In genomic region chr10:100182908-100183307, GRCh38 we compare ENCODE assay signal across 17 cellular contexts. TPM values are rescaled to one million over a fixed set of nuclear protein-coding genes. Genes with fewer than 3 reads are reported as not detected.
A peak's percentile ranks its signal among the peaks of the same experiment; 100 is the strongest.
DNase-seq lines count a peak whose midpoint lies in the region; TF ChIP-seq lines count a peak whose summit lies in the region.
"Had no signal": no experiment of that assay in that cellular context is flagged by ENCODE, and none has a peak within 500 bp of the region (broad histone marks: within the 10 kb centered on the region; RNA-seq: fewer than 3 reads in every experiment).

No MANE protein-coding gene starts in this region.

- H3K9ac ChIP-seq in OCI-LY1 (ENCODE audit: low read length) (no peak overlapping the region), smooth muscle cell (ENCODE audit: low read depth) (no peak overlapping the region)

- no peak overlapping the region for H3K4me3 ChIP-seq in DOHH2 (ENCODE audit: low read length)
- H3K4me3 ChIP-seq in OCI-LY1 (ENCODE audit: low read depth, low read length, poor library complexity, severe bottlenecking): no peak overlapping the region
- H3K4me3 ChIP-seq in smooth muscle cell: no peak overlapping the region
- H3K4me3 ChIP-seq: coronary artery, HAP-1, heart left ventricle had no signal

- peaks cover 91% of the 10 kb centered on the region for H3K36me3 ChIP-seq in DOHH2 (ENCODE audit: control insufficient read depth, low read length)
- H3K36me3 ChIP-seq in OCI-LY1 (ENCODE audit: insufficient read depth, low read length): peaks cover 27% of the 10 kb centered on the region; the same call in 1 of the 2 replicates
- H3K36me3 ChIP-seq in smooth muscle cell (ENCODE audit: low read depth): no peaks in the 10 kb centered on the region

- H3K9me3 ChIP-seq in DOHH2 (ENCODE audit: control insufficient read depth, insufficient read depth, low read length): no peaks in the 10 kb centered on the region
- H3K9me3 ChIP-seq in OCI-LY1 (ENCODE audit: low read length): no peaks in the 10 kb centered on the region
- H3K9me3 ChIP-seq in smooth muscle cell (replicated peaks; ENCODE audit: low read depth): no peaks in the 10 kb centered on the region
- H3K9me3 ChIP-seq: HAP-1, heart left ventricle, stomach had no signal

- TF ChIP-seq CTCF in DOHH2 (IDR thresholded peaks at IDR 0.05; ENCODE audit: low read depth, low read length, poor library complexity, severe bottlenecking) (no peak), OCI-LY1 (IDR thresholded peaks at IDR 0.05; ENCODE audit: low read length) (no peak), smooth muscle cell (IDR thresholded peaks at IDR 0.05; ENCODE audit: borderline replicate concordance, insufficient read depth, poor library complexity, severe bottlenecking) (no peak)

- peak overlapping the region; percentile 83; the same call in 1 of the 2 replicates for H3K4me2 ChIP-seq in DOHH2 (ENCODE audit: low read length)
- H3K4me2 ChIP-seq in OCI-LY1 (ENCODE audit: low read length): peak overlapping the region; percentile 86; the same call in 1 of the 2 replicates
- H3K4me2 ChIP-seq in smooth muscle cell: no peak overlapping the region

- H3K27ac ChIP-seq in DOHH2 (ENCODE audit: low read depth, low read length) (no peak overlapping the region), OCI-LY1 (ENCODE audit: low read depth, low read length, poor library complexity, severe bottlenecking) (no peak overlapping the region), epithelial cell of prostate (peak overlapping the region; percentile 67), smooth muscle cell (ENCODE audit: low read depth) (peak overlapping the region; percentile 3)
- H3K27ac ChIP-seq: coronary artery had no signal

- intact Hi-C loops in head of caudate nucleus (cut with DNase I): no loop called here

- peaks cover 9% of the 10 kb centered on the region; the same call in 1 of the 2 replicates for H4K20me1 ChIP-seq in DOHH2 (ENCODE audit: control insufficient read depth, insufficient read depth, low read depth, low read length)
- no peaks in the 10 kb centered on the region for H4K20me1 ChIP-seq in OCI-LY1 (ENCODE audit: insufficient read depth, low read length)
- H4K20me1 ChIP-seq in smooth muscle cell (ENCODE audit: low read depth): no peaks in the 10 kb centered on the region

- 95% methylated on average over 3 of the region's 3 CpGs for WGBS in smooth muscle cell (ENCODE audit: low lambda C conversion rate)

- DNase-seq in epithelial cell of prostate (ENCODE audit: low read depth, low spot score): no peak
- DNase-seq in smooth muscle cell (lab: John Stamatoyannopoulos, UW; ENCODE audit: unreplicated experiment): no peak
- DNase-seq in kidney glomerular epithelial cell (lab: John Stamatoyannopoulos, UW): no peak
- DNase-seq in head of caudate nucleus: no peak
- DNase-seq in NCI-H1048 (lab: John Stamatoyannopoulos, UW): no peak
- DNase-seq: activated CD4-positive, alpha-beta T cell treated with anti-CD3 and anti-CD28 coated beads, Interleukin-2, amount 50 U/mL, for 1 hour; CD4-positive, CD25-positive, alpha-beta regulatory T cell; heart left ventricle; kidney; NCI-H2029 treated with DMSO at 0.1 percent for 48 hours; NCI-H774; SHP77; stomach had no signal

- H3K9me2 ChIP-seq in DOHH2 (replicated peaks; ENCODE audit: control insufficient read depth, low read length) (no peaks in the 10 kb centered on the region), OCI-LY1 (ENCODE audit: low read depth, low read length) (no peaks in the 10 kb centered on the region)

- H3K27me3 ChIP-seq in DOHH2 (ENCODE audit: control insufficient read depth, low read length) (no peaks in the 10 kb centered on the region), OCI-LY1 (ENCODE audit: insufficient read depth, low read length) (no peaks in the 10 kb centered on the region), smooth muscle cell (ENCODE audit: low read depth) (no peaks in the 10 kb centered on the region)
- H3K27me3 ChIP-seq: heart left ventricle, stomach had no signal

- H3F3A ChIP-seq in DOHH2 (ENCODE audit: control insufficient read depth, insufficient read depth): no peaks in the 10 kb centered on the region
- no peaks in the 10 kb centered on the region for H3F3A ChIP-seq in OCI-LY1 (ENCODE audit: insufficient read depth, low read length)
- peaks cover 6% of the 10 kb centered on the region for H3F3A ChIP-seq in smooth muscle cell (ENCODE audit: low read depth)

- H3K4me1 ChIP-seq in DOHH2 (ENCODE audit: control insufficient read depth, low read length) (peaks cover 27% of the 10 kb centered on the region), OCI-LY1 (ENCODE audit: insufficient read depth, low read length, severe bottlenecking) (peaks cover 30% of the 10 kb centered on the region), smooth muscle cell (ENCODE audit: low read depth) (peaks cover 18% of the 10 kb centered on the region)

- H3K79me2 ChIP-seq in DOHH2 (ENCODE audit: control insufficient read depth, low read length): peaks cover 88% of the 10 kb centered on the region
- H3K79me2 ChIP-seq in OCI-LY1 (ENCODE audit: insufficient read depth, low read length): peaks cover 26% of the 10 kb centered on the region
- H3K79me2 ChIP-seq in smooth muscle cell (ENCODE audit: low read depth): peaks cover 12% of the 10 kb centered on the region

- H2AFZ ChIP-seq in OCI-LY1 (ENCODE audit: low read length): no peak overlapping the region
- H2AFZ ChIP-seq in smooth muscle cell (ENCODE audit: low read depth): no peak overlapping the region

RNA-seq across cellular contexts. Expression of gene ERLIN1, which starts 2.9 kb away (rescaled TPM):
- 21.0 and 21.6 TPM in 2 replicates for total RNA-seq in smooth muscle cell
- polyA plus RNA-seq in smooth muscle cell: 22.1 and 32.2 TPM in 2 replicates

RNA-seq across cellular contexts. Expression of gene CHUK, which starts 46.5 kb away (rescaled TPM):
- total RNA-seq in smooth muscle cell: 22.0 and 27.7 TPM in 2 replicates
- 10.9 and 11.5 TPM in 2 replicates for polyA plus RNA-seq in smooth muscle cell

Comparison
In these comparisons a context has a peak if more than half of its experiments do, and no peak if none do; other contexts are left out.
1. H3K27ac ChIP-seq: peak in epithelial cell of prostate (single experiment) and smooth muscle cell (single experiment); none in DOHH2 (single experiment) and OCI-LY1 (single experiment).